ENCODE assay signal across 2 cellular contexts in genomic region chr4:8232748-8233147, GRCh38.
TF ChIP-seq lines count a peak whose summit lies in the region.

No MANE protein-coding gene starts in this region.

TF ChIP-seq in IMR-90, 13 proteins besides CTCF, POLR2A, EP300 and RAD21:
- TF ChIP-seq NFE2L2 (IDR thresholded peaks at IDR 0.05; ENCODE audit: low read depth, low read length) = no peak
- no peak for TF ChIP-seq BHLHE40 (IDR thresholded peaks at IDR 0.05; ENCODE audit: low read depth, low read length)
- TF ChIP-seq FOS (IDR thresholded peaks at IDR 0.05; ENCODE audit: low read depth, low read length) = no peak
- TF ChIP-seq CHD1 (IDR thresholded peaks at IDR 0.05; ENCODE audit: low read depth, low read length) = no peak
- no peak for TF ChIP-seq ELK1 (IDR thresholded peaks at IDR 0.05; ENCODE audit: borderline replicate concordance, low read depth, low read length)
- TF ChIP-seq MXI1 (IDR thresholded peaks at IDR 0.05; ENCODE audit: borderline replicate concordance, low read depth, low read length) = no peak
- no peak for TF ChIP-seq MAZ (IDR thresholded peaks at IDR 0.05; ENCODE audit: borderline replicate concordance, low read depth, low read length)
- TF ChIP-seq RFX5 (IDR thresholded peaks at IDR 0.05; ENCODE audit: low read depth, low read length) = no peak

TF ChIP-seq in HepG2, 621 proteins besides CTCF, POLR2A, EP300 and RAD21:
- TF ChIP-seq THAP9 (CRISPR knock-in tag; IDR thresholded peaks at IDR 0.05; ENCODE audit: borderline replicate concordance) = no peak
- TF ChIP-seq AGO2 (optimal IDR thresholded peaks at IDR 0.05; ENCODE audit: low read depth, low read length) = peak; percentile 66
- no peak for TF ChIP-seq ZKSCAN1 (IDR thresholded peaks at IDR 0.05; ENCODE audit: low read length)
- TF ChIP-seq NR2C2 (CRISPR knock-in tag; IDR thresholded peaks at IDR 0.05; ENCODE audit: borderline replicate concordance) = no peak
- TF ChIP-seq SP1 (IDR thresholded peaks at IDR 0.05) = no peak
- TF ChIP-seq SP1 (CRISPR knock-in tag; IDR thresholded peaks at IDR 0.05) = no peak
- no peak for TF ChIP-seq RELA (CRISPR knock-in tag; IDR thresholded peaks at IDR 0.05)
- no peak for TF ChIP-seq FOXO1 (CRISPR knock-in tag; IDR thresholded peaks at IDR 0.05)
- TF ChIP-seq TOPORS (CRISPR knock-in tag; IDR thresholded peaks at IDR 0.05) = no peak
- TF ChIP-seq SSRP1 (CRISPR knock-in tag; IDR thresholded peaks at IDR 0.05) = 0 out of 2 replicates have a peak, but pooled peaks have one; percentile 26
- TF ChIP-seq ZNF770 (CRISPR knock-in tag; IDR thresholded peaks at IDR 0.05) = no peak
